In the genomic region with DNA sequence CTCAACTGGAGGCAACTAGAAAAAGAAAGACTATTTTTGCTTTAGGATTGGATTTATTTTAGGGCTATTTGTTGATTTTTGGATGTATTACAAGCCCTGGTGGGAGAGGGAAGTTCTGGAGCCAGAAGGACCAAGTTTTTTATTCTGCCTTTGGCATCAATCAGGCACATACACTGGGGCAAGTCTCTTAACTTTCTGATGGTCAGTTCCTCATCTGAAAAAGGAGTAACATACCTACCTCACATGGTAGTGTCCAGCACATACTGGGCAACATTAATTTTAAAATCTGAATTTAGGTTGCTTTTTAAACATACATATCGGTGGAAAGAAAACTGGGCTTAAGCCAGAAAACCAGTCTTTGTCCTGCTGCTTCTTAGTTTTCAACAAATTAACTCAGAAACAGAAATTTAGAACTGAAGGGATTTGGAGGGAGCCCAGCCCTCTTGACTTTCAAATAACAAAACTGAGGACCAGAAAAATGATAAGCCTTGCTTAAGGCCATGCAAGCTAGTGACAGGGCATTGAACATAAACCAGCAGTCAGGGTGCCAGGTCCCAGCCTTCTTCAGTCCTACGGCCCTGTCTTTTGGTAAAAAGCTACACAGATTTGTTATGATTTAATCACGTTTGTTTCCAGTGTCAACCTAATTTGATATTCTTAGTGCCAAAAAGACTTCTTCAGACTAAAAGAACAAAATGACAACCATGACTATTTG, we compare ENCODE assay signal across 20 cellular contexts.
DNase-seq lines count a peak whose midpoint lies in the region; ATAC-seq and TF ChIP-seq lines count a peak whose summit lies in the region.
"Had no signal": no experiment of that assay in that cellular context is flagged by ENCODE, and none has a peak within 500 bp of the region (broad histone marks: within the 10 kb centered on the region; RNA-seq: fewer than 3 reads in every experiment).

No MANE protein-coding gene starts in this region.

- H3K4me2 ChIP-seq in mesenchymal stem cell (ENCODE audit: low read length, poor library complexity, severe bottlenecking) = no peak overlapping the region

- no peak overlapping the region for H4K91ac ChIP-seq in mesenchymal stem cell (ENCODE audit: low read length)

- H3K14ac ChIP-seq in mesenchymal stem cell (ENCODE audit: low read length in 2 of 2) = no peak overlapping the region

- no peak overlapping the region for H2AFZ ChIP-seq in mesenchymal stem cell (ENCODE audit: low read depth, low read length)
- H2AFZ ChIP-seq: GM23248 had no signal

- no peak overlapping the region for H4K8ac ChIP-seq in mesenchymal stem cell (ENCODE audit: low read length)

- H3K4me1 ChIP-seq in HUES64 (ENCODE audit: insufficient read depth, low read length) (peaks cover 19% of the 10 kb centered on the region), adipocyte (ENCODE audit: control insufficient read depth, insufficient read depth, low read length) (peaks cover 15% of the 10 kb centered on the region), mesenchymal stem cell (ENCODE audit: control insufficient read depth, insufficient read depth, low read depth, low read length) (peaks cover 3% of the 10 kb centered on the region), thoracic aorta (ENCODE audit: control insufficient read depth in 1 of 2, low read depth in 2 of 2) (peaks cover 26 to 55% of the 10 kb centered on the region in 2 donors)

- H3K4me3 ChIP-seq in HUES64 (ENCODE audit: low read length) (no peak overlapping the region), adipocyte (ENCODE audit: low read length) (no peak overlapping the region), mesenchymal stem cell (ENCODE audit: insufficient read depth in 1 of 2, low read depth in 1 of 2, low read length in 2 of 2) (no peak overlapping the region), thoracic aorta (no peak overlapping the region)
- H3K4me3 ChIP-seq: cardiac muscle cell, dorsolateral prefrontal cortex, GM23248 had no signal

- H2BK5ac ChIP-seq in mesenchymal stem cell (ENCODE audit: low read depth, low read length, poor library complexity, severe bottlenecking) = no peak overlapping the region

- no peak overlapping the region for H2BK15ac ChIP-seq in mesenchymal stem cell (ENCODE audit: low read depth, poor library complexity, severe bottlenecking)

- H3K36me3 ChIP-seq in HUES64 (ENCODE audit: insufficient read depth, low read length) (no peaks in the 10 kb centered on the region), adipocyte (ENCODE audit: control insufficient read depth, insufficient read depth, low read length, severe bottlenecking) (peaks cover 2% of the 10 kb centered on the region), mesenchymal stem cell (ENCODE audit: control insufficient read depth in 1 of 2, insufficient read depth in 2 of 2, low read depth in 1 of 2, low read length in 2 of 2) (no peaks in the 10 kb centered on the region), thoracic aorta (no peaks in the 10 kb centered on the region)
- H3K36me3 ChIP-seq: cardiac muscle cell had no signal

- H3K9ac ChIP-seq in HUES64 (ENCODE audit: low read depth, low read length) (peak overlapping the region; percentile 12; the same call in 1 of the 2 replicates), adipocyte (ENCODE audit: low read length) (peak overlapping the region; percentile 7), mesenchymal stem cell (ENCODE audit: low read length) (no peak overlapping the region)
- H3K9ac ChIP-seq: GM23248 had no signal

- no peak overlapping the region for H3K23ac ChIP-seq in mesenchymal stem cell (ENCODE audit: low read length in 2 of 2)

- H2BK12ac ChIP-seq in mesenchymal stem cell (ENCODE audit: low read length in 2 of 2) = no peak overlapping the region

- DNase-seq in adipocyte (ENCODE audit: low read depth) (no peak), mesenchymal stem cell (no peak), thoracic aorta (ENCODE audit: low spot score) (no peak), AG08395 (ENCODE audit: low spot score) (no peak)
- no peak for DNase-seq in stimulated activated CD4-positive, alpha-beta T cell treated with anti-CD3 and anti-CD28 coated beads, Interleukin-1b, Interleukin-23, amount 100 ng/mL, for 48 hours
- DNase-seq: activated CD4-positive, alpha-beta T cell treated with anti-CD3 and anti-CD28 coated beads, Interleukin-2, amount 50 U/mL, for 1 hour; activated effector memory CD4-positive, alpha-beta T cell treated with Interleukin-2 at 50 U/mL for 16 hours; CD8-positive, alpha-beta T cell; dorsolateral prefrontal cortex; erythroblast; GF-D8; GM23248; KG1; NCI-H187 treated with DMSO at 0.1 percent for 48 hours; NCI-H2227 treated with DMSO at 0.1 percent for 48 hours; NCI-H748 treated with DMSO at 0.1 percent for 48 hours; stimulated activated CD8-positive, alpha-beta memory T cell treated with anti-CD3 and anti-CD28 coated beads, Interleukin-4, amount 100 ng/mL, for 48 hours had no signal

- TF ChIP-seq CTCF in thoracic aorta (IDR thresholded peaks at IDR 0.05) = no peak

- no peak overlapping the region for H2AK5ac ChIP-seq in mesenchymal stem cell (ENCODE audit: low read length, severe bottlenecking)

- no peak for ATAC-seq in thoracic aorta (ENCODE audit: insufficient number of reproducible peaks, low FRiP score, low read depth)
- ATAC-seq in GM21529 (IDR thresholded peaks at IDR 0.05; ENCODE audit: unreplicated experiment) = no peak
- ATAC-seq: CD8-positive, alpha-beta T cell had no signal

- H3K9me3 ChIP-seq in HUES64 (ENCODE audit: insufficient read depth, low read depth, low read length) (peaks cover 7% of the 10 kb centered on the region; the same call in 1 of the 2 replicates), adipocyte (ENCODE audit: control insufficient read depth, low read length) (peaks cover 9% of the 10 kb centered on the region), mesenchymal stem cell (ENCODE audit: control insufficient read depth, low read length) (peaks cover 13% of the 10 kb centered on the region), thoracic aorta (no peaks in the 10 kb centered on the region)

- 90% methylated on average over 3 of the region's 3 CpGs for WGBS in HUES64
- WGBS in mesenchymal stem cell = 100% methylated on average over 1 of the region's 3 CpGs

- H3K27me3 ChIP-seq in HUES64 (ENCODE audit: insufficient read depth, low read length) = no peaks in the 10 kb centered on the region
- H3K27me3 ChIP-seq in adipocyte (replicated peaks; ENCODE audit: control insufficient read depth, insufficient read depth, low read length) = no peaks in the 10 kb centered on the region
- H3K27me3 ChIP-seq in mesenchymal stem cell (ENCODE audit: control insufficient read depth in 1 of 2, insufficient read depth in 1 of 2, low read length in 2 of 2) = no peaks in the 10 kb centered on the region
- H3K27me3 ChIP-seq in thoracic aorta (replicated peaks; ENCODE audit: insufficient read depth) = no peaks in the 10 kb centered on the region
- H3K27me3 ChIP-seq: cardiac muscle cell, dorsolateral prefrontal cortex had no signal

- no peak overlapping the region for H2BK120ac ChIP-seq in mesenchymal stem cell (ENCODE audit: low read depth, low read length)

- H3K79me1 ChIP-seq in mesenchymal stem cell (replicated peaks; ENCODE audit: low read length, poor library complexity, severe bottlenecking) = peaks cover 2% of the 10 kb centered on the region

- H3K18ac ChIP-seq in mesenchymal stem cell (ENCODE audit: low read depth in 1 of 2, low read length in 2 of 2) = peak overlapping the region; percentile 57 to 73

- H3K27ac ChIP-seq in HUES64 (ENCODE audit: low read depth, low read length) (no peak overlapping the region), mesenchymal stem cell (ENCODE audit: low read length, poor library complexity, severe bottlenecking) (no peak overlapping the region), thoracic aorta (peak overlapping the region; percentile 35 to 73)
- H3K27ac ChIP-seq: GM23248 had no signal

- H3K4ac ChIP-seq in mesenchymal stem cell (ENCODE audit: low read depth in 1 of 2, low read length in 2 of 2) = no peak overlapping the region

Comparison
In these comparisons a context has a peak if more than half of its experiments do, and no peak if none do; other contexts are left out.
1. H3K27ac ChIP-seq: peak in thoracic aorta (2 of 2); none in HUES64 (single experiment) and mesenchymal stem cell (single experiment).